9 cellular contexts compared by ENCODE assay signal in genomic region chr10:74967850-74968620, GRCh38.
DNase-seq lines count a peak whose midpoint lies in the region; ATAC-seq lines count a peak whose summit lies in the region.
"Had no signal": no experiment of that assay in that cellular context is flagged by ENCODE, and none has a peak within 500 bp of the region (broad histone marks: within the 10 kb centered on the region; RNA-seq: fewer than 3 reads in every experiment).

No MANE protein-coding gene starts in this region.

- DNase-seq in COR-L47 (lab: John Stamatoyannopoulos, UW), result peak; percentile 73
- DNase-seq in Kasumi-1 (lab: John Stamatoyannopoulos, UW), result peak; percentile 53 to 70
- peak; percentile 56 for DNase-seq in RPMI8226
- peak in 2 of 3 donors; percentile 17 to 28 for DNase-seq in immature natural killer cell
- no peak for DNase-seq in NCI-H226
- no peak for DNase-seq in SW480 (ENCODE audit: low spot score)
- DNase-seq in AML-193 (lab: John Stamatoyannopoulos, UW), result no peak
- DNase-seq: activated CD8-positive, alpha-beta memory T cell treated with anti-CD3 and anti-CD28 coated beads, Interleukin-2, amount 50 U/mL, for 4 hours had no signal

- H3K27me3 Mint-ChIP-seq in immature natural killer cell (ENCODE audit: low read depth in 3 of 3), result peaks cover 0 to 2% (median 0%) of the 10 kb centered on the region in 3 donors

- ATAC-seq in GM21367 (IDR thresholded peaks at IDR 0.05; ENCODE audit: unreplicated experiment), result no peak

- peaks cover 37 to 60% of the 10 kb centered on the region in 2 donors for H3K4me1 Mint-ChIP-seq in immature natural killer cell

- H3K4me3 Mint-ChIP-seq in immature natural killer cell, result peak overlapping the region; percentile 71 to 90 (median 82)

- H3K36me3 Mint-ChIP-seq in immature natural killer cell, result peaks cover 0 to 11% (median 5%) of the 10 kb centered on the region in 3 donors

- peak overlapping the region; percentile 86 to 94 (median 90) for H3K27ac Mint-ChIP-seq in immature natural killer cell

- no peaks in the 10 kb centered on the region for H3K9me3 Mint-ChIP-seq in immature natural killer cell

Comparison
In these comparisons a context has a peak if more than half of its experiments do, and no peak if none do; other contexts are left out.
1. DNase-seq: peak in COR-L47 (single experiment), Kasumi-1 (2 of 2), RPMI8226 (single experiment) and immature natural killer cell (2 of 3); none in NCI-H226 (single experiment), SW480 (single experiment) and AML-193 (0 of 2).